14 cellular contexts compared by ENCODE assay signal in genomic region chr12:114919479-114919878, GRCh38.
"Had no signal": no experiment of that assay in that cellular context is flagged by ENCODE, and none has a peak within 500 bp of the region (broad histone marks: within the 10 kb centered on the region; RNA-seq: fewer than 3 reads in every experiment).

No MANE protein-coding gene starts in this region.

- H3K4me1 Mint-ChIP-seq: memory B cell had no signal

- DNase-seq: activated CD4-positive, alpha-beta T cell treated with anti-CD3 and anti-CD28 coated beads for 1 hour; activated CD4-positive, alpha-beta T cell treated with anti-CD3 and anti-CD28 coated beads, Interleukin-2, amount 50 U/mL, for 4 hours; activated naive CD4-positive, alpha-beta T cell treated with anti-CD3 and anti-CD28 coated beads, Interleukin-2, amount 50 U/mL, for 16 hours; activated T-cell treated with anti-CD3 and anti-CD28 coated beads for 4 hours; erythroblast; left ventricle myocardium superior; occipital lobe; right cardiac atrium; spleen had no signal

- H3K4me3 ChIP-seq: cardiac muscle cell, spleen had no signal

- H3K36me3 ChIP-seq: cardiac muscle cell, spleen had no signal

- H3K4me1 ChIP-seq: spleen had no signal

- H3K27me3 ChIP-seq: cardiac muscle cell, spleen had no signal

- H3K27me3 Mint-ChIP-seq: memory B cell; natural killer cell treated with Interleukin-12 subunit alpha and Interleukin-12 subunit beta and Interleukin-15 and Interleukin-18, amount 100 ng/mL, for 72 hours; stimulated activated naive CD8-positive, alpha-beta T cell treated with anti-CD3 and anti-CD28 coated beads, Interleukin-15, Interleukin-2, amounts not matched to agents 100 ng/mL and 50 ng/mL, for 24 hours had no signal

- H3K27ac ChIP-seq: cardiac muscle cell, spleen had no signal

- H3K4me3 Mint-ChIP-seq: memory B cell; natural killer cell treated with Interleukin-12 subunit alpha and Interleukin-12 subunit beta and Interleukin-15 and Interleukin-18, amount 100 ng/mL, for 72 hours; stimulated activated naive CD8-positive, alpha-beta T cell treated with anti-CD3 and anti-CD28 coated beads, Interleukin-15, Interleukin-2, amounts not matched to agents 100 ng/mL and 50 ng/mL, for 24 hours had no signal

- H3K36me3 Mint-ChIP-seq: memory B cell; natural killer cell treated with Interleukin-12 subunit alpha and Interleukin-12 subunit beta and Interleukin-15 and Interleukin-18, amount 100 ng/mL, for 72 hours had no signal

- ATAC-seq: left ventricle myocardium superior; natural killer cell treated with Interleukin-12 subunit alpha and Interleukin-12 subunit beta and Interleukin-15 and Interleukin-18, amount 100 ng/mL, for 72 hours; right cardiac atrium had no signal

- H3K27ac Mint-ChIP-seq: memory B cell; natural killer cell treated with Interleukin-12 subunit alpha and Interleukin-12 subunit beta and Interleukin-15 and Interleukin-18, amount 100 ng/mL, for 72 hours; progenitor cell of endocrine pancreas; stimulated activated naive CD8-positive, alpha-beta T cell treated with anti-CD3 and anti-CD28 coated beads, Interleukin-15, Interleukin-2, amounts not matched to agents 100 ng/mL and 50 ng/mL, for 24 hours had no signal
